In genomic region chr1:21775985-21776562, GRCh38 we compare ENCODE assay signal across 1 cellular context.
TF ChIP-seq lines count a peak whose summit lies in the region.

No MANE protein-coding gene starts in this region.

TF ChIP-seq in HepG2, 621 proteins besides CTCF, POLR2A, EP300 and RAD21 (continued from another document and continues in another):
- TF ChIP-seq, protein P1, sequence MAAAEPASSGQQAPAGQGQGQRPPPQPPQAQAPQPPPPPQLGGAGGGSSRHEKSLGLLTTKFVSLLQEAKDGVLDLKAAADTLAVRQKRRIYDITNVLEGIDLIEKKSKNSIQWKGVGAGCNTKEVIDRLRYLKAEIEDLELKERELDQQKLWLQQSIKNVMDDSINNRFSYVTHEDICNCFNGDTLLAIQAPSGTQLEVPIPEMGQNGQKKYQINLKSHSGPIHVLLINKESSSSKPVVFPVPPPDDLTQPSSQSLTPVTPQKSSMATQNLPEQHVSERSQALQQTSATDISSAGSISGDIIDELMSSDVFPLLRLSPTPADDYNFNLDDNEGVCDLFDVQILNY (CRISPR knock-in tag; conservative IDR thresholded peaks at IDR 0.05) = no peak
- TF ChIP-seq NCOR1 (IDR thresholded peaks at IDR 0.05; ENCODE audit: borderline replicate concordance, low read length) (peak; percentile 58; the same call in 1 of the 2 replicates), SRF (IDR thresholded peaks at IDR 0.05; ENCODE audit: low read depth, low read length) (no peak), ZNF3 (CRISPR knock-in tag; IDR thresholded peaks at IDR 0.05) (peak; percentile 61; the same call in 1 of the 2 replicates), ZNF773 (CRISPR knock-in tag; IDR thresholded peaks at IDR 0.05; ENCODE audit: borderline replicate concordance) (no peak), BRF2 (CRISPR knock-in tag; IDR thresholded peaks at IDR 0.05) (no peak), HOMEZ (CRISPR knock-in tag; IDR thresholded peaks at IDR 0.05; ENCODE audit: low read depth) (peak; percentile 67), TCF7 (IDR thresholded peaks at IDR 0.05; ENCODE audit: low read depth) (peak; percentile 93), IRF2 (CRISPR knock-in tag; IDR thresholded peaks at IDR 0.05) (peak; percentile 77), HNF4G (IDR thresholded peaks at IDR 0.05; ENCODE audit: borderline replicate concordance, low read depth, low read length) (no peak), HNF4G (CRISPR knock-in tag; IDR thresholded peaks at IDR 0.05; ENCODE audit: borderline replicate concordance, low read depth) (0 out of 2 replicates have a peak, but pooled peaks have one; percentile 26), MBD4 (IDR thresholded peaks at IDR 0.05; ENCODE audit: borderline replicate concordance, low read length) (peak; percentile 91; the same call in 1 of the 2 replicates), ZKSCAN5 (CRISPR knock-in tag; IDR thresholded peaks at IDR 0.05) (no peak), KLF12 (CRISPR knock-in tag; IDR thresholded peaks at IDR 0.05; ENCODE audit: borderline replicate concordance) (no peak), ATF7 (IDR thresholded peaks at IDR 0.05) (peak; percentile 15; the same call in 1 of the 2 replicates), ATF7 (CRISPR knock-in tag; IDR thresholded peaks at IDR 0.05) (no peak), ARID5B (CRISPR knock-in tag; IDR thresholded peaks at IDR 0.05) (peak; percentile 99), JUND (CRISPR knock-in tag; IDR thresholded peaks at IDR 0.05) (0 out of 2 replicates have a peak, but pooled peaks have one; percentile 23), MXD4 (CRISPR knock-in tag; IDR thresholded peaks at IDR 0.05) (0 out of 2 replicates have a peak, but pooled peaks have one; percentile 28), ZNF674 (CRISPR knock-in tag; IDR thresholded peaks at IDR 0.05; ENCODE audit: low read depth) (no peak), ZNF7 (CRISPR knock-in tag; IDR thresholded peaks at IDR 0.05) (no peak), SALL1 (CRISPR knock-in tag; IDR thresholded peaks at IDR 0.05) (peak; percentile 84; the same call in 1 of the 2 replicates), ELF1 (CRISPR knock-in tag; IDR thresholded peaks at IDR 0.05) (0 out of 2 replicates have a peak, but pooled peaks have one; percentile 16), HHEX (CRISPR knock-in tag; IDR thresholded peaks at IDR 0.05) (peak; percentile 99), NKX3-1 (CRISPR knock-in tag; IDR thresholded peaks at IDR 0.05) (peak; percentile 90), ZBTB7B (CRISPR knock-in tag; IDR thresholded peaks at IDR 0.05) (peak; percentile 69), MED1 (CRISPR knock-in tag; IDR thresholded peaks at IDR 0.05) (peak; percentile 74), NR0B2 (CRISPR knock-in tag; IDR thresholded peaks at IDR 0.05) (no peak), BHLHE40 (IDR thresholded peaks at IDR 0.05; ENCODE audit: low read length) (peak; percentile 53; the same call in 1 of the 2 replicates), ELF3 (CRISPR knock-in tag; IDR thresholded peaks at IDR 0.05) (peak; percentile 90), NR2F1 (CRISPR knock-in tag; IDR thresholded peaks at IDR 0.05) (peak; percentile 74 to 76), IRF1 (CRISPR knock-in tag; IDR thresholded peaks at IDR 0.05; ENCODE audit: low read depth) (no peak), RXRB (CRISPR knock-in tag; IDR thresholded peaks at IDR 0.05; ENCODE audit: borderline replicate concordance) (peak; percentile 96), PITX1 (CRISPR knock-in tag; IDR thresholded peaks at IDR 0.05) (peak; percentile 99), MEIS1 (CRISPR knock-in tag; IDR thresholded peaks at IDR 0.05; ENCODE audit: borderline replicate concordance) (no peak), MAZ (IDR thresholded peaks at IDR 0.05; ENCODE audit: borderline replicate concordance, low read depth, low read length) (no peak), MAZ (CRISPR knock-in tag; IDR thresholded peaks at IDR 0.05; ENCODE audit: low read depth) (no peak), TCF12 (IDR thresholded peaks at IDR 0.05) (no peak), TCF12 (CRISPR knock-in tag; IDR thresholded peaks at IDR 0.05) (0 out of 2 replicates have a peak, but pooled peaks have one; percentile 19), BRCA1 (CRISPR knock-in tag; IDR thresholded peaks at IDR 0.05) (no peak), ZNF235 (CRISPR knock-in tag; IDR thresholded peaks at IDR 0.05; ENCODE audit: borderline replicate concordance) (no peak), ETV5 (CRISPR knock-in tag; IDR thresholded peaks at IDR 0.05; ENCODE audit: borderline replicate concordance) (peak; percentile 89), RARA (CRISPR knock-in tag; IDR thresholded peaks at IDR 0.05) (peak; percentile 99), HMG20A (CRISPR knock-in tag; IDR thresholded peaks at IDR 0.05; ENCODE audit: borderline replicate concordance) (peak; percentile 99), PRDM10 (CRISPR knock-in tag; IDR thresholded peaks at IDR 0.05; ENCODE audit: low read depth) (no peak), ZSCAN22 (CRISPR knock-in tag; IDR thresholded peaks at IDR 0.05) (no peak)
- TF ChIP-seq, protein P2, sequence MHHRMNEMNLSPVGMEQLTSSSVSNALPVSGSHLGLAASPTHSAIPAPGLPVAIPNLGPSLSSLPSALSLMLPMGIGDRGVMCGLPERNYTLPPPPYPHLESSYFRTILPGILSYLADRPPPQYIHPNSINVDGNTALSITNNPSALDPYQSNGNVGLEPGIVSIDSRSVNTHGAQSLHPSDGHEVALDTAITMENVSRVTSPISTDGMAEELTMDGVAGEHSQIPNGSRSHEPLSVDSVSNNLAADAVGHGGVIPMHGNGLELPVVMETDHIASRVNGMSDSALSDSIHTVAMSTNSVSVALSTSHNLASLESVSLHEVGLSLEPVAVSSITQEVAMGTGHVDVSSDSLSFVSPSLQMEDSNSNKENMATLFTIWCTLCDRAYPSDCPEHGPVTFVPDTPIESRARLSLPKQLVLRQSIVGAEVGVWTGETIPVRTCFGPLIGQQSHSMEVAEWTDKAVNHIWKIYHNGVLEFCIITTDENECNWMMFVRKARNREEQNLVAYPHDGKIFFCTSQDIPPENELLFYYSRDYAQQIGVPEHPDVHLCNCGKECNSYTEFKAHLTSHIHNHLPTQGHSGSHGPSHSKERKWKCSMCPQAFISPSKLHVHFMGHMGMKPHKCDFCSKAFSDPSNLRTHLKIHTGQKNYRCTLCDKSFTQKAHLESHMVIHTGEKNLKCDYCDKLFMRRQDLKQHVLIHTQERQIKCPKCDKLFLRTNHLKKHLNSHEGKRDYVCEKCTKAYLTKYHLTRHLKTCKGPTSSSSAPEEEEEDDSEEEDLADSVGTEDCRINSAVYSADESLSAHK (CRISPR knock-in tag; IDR thresholded peaks at IDR 0.05; ENCODE audit: borderline replicate concordance) = no peak
- TF ChIP-seq, protein P3, sequence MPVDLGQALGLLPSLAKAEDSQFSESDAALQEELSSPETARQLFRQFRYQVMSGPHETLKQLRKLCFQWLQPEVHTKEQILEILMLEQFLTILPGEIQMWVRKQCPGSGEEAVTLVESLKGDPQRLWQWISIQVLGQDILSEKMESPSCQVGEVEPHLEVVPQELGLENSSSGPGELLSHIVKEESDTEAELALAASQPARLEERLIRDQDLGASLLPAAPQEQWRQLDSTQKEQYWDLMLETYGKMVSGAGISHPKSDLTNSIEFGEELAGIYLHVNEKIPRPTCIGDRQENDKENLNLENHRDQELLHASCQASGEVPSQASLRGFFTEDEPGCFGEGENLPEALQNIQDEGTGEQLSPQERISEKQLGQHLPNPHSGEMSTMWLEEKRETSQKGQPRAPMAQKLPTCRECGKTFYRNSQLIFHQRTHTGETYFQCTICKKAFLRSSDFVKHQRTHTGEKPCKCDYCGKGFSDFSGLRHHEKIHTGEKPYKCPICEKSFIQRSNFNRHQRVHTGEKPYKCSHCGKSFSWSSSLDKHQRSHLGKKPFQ (CRISPR knock-in tag; IDR thresholded peaks at IDR 0.05; ENCODE audit: insufficient replicate concordance) = no peak
- TF ChIP-seq, protein P4, sequence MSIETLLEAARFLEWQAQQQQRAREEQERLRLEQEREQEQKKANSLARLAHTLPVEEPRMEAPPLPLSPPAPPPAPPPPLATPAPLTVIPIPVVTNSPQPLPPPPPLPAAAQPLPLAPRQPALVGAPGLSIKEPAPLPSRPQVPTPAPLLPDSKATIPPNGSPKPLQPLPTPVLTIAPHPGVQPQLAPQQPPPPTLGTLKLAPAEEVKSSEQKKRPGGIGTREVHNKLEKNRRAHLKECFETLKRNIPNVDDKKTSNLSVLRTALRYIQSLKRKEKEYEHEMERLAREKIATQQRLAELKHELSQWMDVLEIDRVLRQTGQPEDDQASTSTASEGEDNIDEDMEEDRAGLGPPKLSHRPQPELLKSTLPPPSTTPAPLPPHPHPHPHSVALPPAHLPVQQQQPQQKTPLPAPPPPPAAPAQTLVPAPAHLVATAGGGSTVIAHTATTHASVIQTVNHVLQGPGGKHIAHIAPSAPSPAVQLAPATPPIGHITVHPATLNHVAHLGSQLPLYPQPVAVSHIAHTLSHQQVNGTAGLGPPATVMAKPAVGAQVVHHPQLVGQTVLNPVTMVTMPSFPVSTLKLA (IDR thresholded peaks at IDR 0.05) = peak; percentile 28; the same call in 1 of the 2 replicates
